Comparison of ENCODE assay signal across 2 cellular contexts in the genomic region with DNA sequence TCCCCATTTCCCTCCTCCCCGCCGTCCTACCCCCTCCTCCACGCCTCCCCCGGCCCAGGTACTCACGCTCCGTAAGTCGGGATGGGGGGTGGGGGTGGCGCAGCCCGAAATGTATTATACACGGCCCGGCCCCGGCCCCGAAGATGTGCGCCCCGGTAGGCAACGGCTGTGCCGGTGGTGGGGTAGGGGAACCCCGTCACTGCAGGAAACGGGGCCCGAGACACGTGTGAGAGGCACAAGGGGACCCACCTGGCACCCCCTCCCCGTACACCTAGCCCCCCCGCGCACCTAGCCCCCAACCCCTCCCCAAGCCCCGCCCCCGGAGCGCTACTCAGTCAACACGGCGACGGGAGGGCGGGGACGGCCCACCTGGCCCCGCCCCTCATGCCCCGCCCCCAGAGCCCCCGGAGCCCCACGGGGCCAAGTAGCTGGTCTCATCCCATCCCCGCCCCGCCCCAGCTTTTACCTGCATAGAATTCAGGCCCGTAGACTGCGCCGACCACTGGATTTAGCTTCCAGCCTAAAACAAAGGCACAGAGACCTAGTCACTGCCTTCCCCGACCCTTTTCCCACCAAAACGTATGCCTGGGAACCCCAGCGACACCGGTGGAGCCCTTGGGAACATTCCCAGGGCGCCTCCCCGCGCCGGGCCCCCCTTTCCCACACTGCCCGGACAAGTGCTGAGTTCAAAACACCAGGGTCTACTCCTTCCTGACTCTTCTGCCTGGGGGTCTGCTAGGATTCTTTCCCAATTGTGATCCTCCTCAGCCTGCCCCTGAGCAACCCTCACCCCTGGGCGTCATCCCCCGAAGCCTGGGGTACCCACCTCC.
TF ChIP-seq lines count a peak whose summit lies in the region.

No MANE protein-coding gene starts in this region.

TF ChIP-seq in A549, 52 proteins besides CTCF, POLR2A, EP300 and RAD21:
- TF ChIP-seq HOXB13 (CRISPR knock-in tag; IDR thresholded peaks at IDR 0.05; ENCODE audit: low read depth) = no peak
- TF ChIP-seq TFCP2L1 (CRISPR knock-in tag; IDR thresholded peaks at IDR 0.05) = no peak
- no peak for TF ChIP-seq EHF (CRISPR knock-in tag; IDR thresholded peaks at IDR 0.05)
- no peak for TF ChIP-seq MAFK (IDR thresholded peaks at IDR 0.05; ENCODE audit: partially characterized antibody)
- TF ChIP-seq, protein P1, sequence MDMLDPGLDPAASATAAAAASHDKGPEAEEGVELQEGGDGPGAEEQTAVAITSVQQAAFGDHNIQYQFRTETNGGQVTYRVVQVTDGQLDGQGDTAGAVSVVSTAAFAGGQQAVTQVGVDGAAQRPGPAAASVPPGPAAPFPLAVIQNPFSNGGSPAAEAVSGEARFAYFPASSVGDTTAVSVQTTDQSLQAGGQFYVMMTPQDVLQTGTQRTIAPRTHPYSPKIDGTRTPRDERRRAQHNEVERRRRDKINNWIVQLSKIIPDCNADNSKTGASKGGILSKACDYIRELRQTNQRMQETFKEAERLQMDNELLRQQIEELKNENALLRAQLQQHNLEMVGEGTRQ (IDR thresholded peaks at IDR 0.05) = no peak
- TF ChIP-seq, protein P2, sequence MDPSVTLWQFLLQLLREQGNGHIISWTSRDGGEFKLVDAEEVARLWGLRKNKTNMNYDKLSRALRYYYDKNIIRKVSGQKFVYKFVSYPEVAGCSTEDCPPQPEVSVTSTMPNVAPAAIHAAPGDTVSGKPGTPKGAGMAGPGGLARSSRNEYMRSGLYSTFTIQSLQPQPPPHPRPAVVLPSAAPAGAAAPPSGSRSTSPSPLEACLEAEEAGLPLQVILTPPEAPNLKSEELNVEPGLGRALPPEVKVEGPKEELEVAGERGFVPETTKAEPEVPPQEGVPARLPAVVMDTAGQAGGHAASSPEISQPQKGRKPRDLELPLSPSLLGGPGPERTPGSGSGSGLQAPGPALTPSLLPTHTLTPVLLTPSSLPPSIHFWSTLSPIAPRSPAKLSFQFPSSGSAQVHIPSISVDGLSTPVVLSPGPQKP (IDR thresholded peaks at IDR 0.05; ENCODE audit: low read depth, low read length) = no peak
- TF ChIP-seq, protein P3, sequence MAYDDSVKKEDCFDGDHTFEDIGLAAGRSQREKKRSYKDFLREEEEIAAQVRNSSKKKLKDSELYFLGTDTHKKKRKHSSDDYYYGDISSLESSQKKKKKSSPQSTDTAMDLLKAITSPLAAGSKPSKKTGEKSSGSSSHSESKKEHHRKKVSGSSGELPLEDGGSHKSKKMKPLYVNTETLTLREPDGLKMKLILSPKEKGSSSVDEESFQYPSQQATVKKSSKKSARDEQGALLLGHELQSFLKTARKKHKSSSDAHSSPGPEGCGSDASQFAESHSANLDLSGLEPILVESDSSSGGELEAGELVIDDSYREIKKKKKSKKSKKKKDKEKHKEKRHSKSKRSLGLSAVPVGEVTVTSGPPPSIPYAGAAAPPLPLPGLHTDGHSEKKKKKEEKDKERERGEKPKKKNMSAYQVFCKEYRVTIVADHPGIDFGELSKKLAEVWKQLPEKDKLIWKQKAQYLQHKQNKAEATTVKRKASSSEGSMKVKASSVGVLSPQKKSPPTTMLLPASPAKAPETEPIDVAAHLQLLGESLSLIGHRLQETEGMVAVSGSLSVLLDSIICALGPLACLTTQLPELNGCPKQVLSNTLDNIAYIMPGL (CRISPR knock-in tag; IDR thresholded peaks at IDR 0.05; ENCODE audit: borderline replicate concordance) = no peak
- TF ChIP-seq ZNF302 (CRISPR knock-in tag; IDR thresholded peaks at IDR 0.05) = no peak
- no peak for TF ChIP-seq PHF8 (IDR thresholded peaks at IDR 0.05; ENCODE audit: borderline replicate concordance, low read depth)
- TF ChIP-seq NFE2L2 (conservative IDR thresholded peaks at IDR 0.05; ENCODE audit: low read length) = no peak
- no peak for TF ChIP-seq GATA3 (IDR thresholded peaks at IDR 0.05; ENCODE audit: borderline replicate concordance)
- TF ChIP-seq FOSL2 (IDR thresholded peaks at IDR 0.05) = no peak
- TF ChIP-seq FOSL2 (CRISPR knock-in tag; IDR thresholded peaks at IDR 0.05) = no peak
- TF ChIP-seq, protein P4, sequence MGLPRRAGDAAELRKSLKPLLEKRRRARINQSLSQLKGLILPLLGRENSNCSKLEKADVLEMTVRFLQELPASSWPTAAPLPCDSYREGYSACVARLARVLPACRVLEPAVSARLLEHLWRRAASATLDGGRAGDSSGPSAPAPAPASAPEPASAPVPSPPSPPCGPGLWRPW (IDR thresholded peaks at IDR 0.05) = no peak
- TF ChIP-seq, protein P5, sequence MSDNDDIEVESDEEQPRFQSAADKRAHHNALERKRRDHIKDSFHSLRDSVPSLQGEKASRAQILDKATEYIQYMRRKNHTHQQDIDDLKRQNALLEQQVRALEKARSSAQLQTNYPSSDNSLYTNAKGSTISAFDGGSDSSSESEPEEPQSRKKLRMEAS (IDR thresholded peaks at IDR 0.05) = no peak
- no peak for TF ChIP-seq ZC3H11A (IDR thresholded peaks at IDR 0.05)
- no peak for TF ChIP-seq CBX2 (IDR thresholded peaks at IDR 0.05; ENCODE audit: borderline replicate concordance, low read depth)
- TF ChIP-seq POLR2AphosphoS2 (conservative IDR thresholded peaks at IDR 0.05; ENCODE audit: low read length) = no peak

TF ChIP-seq in K562, 482 proteins besides CTCF, POLR2A, EP300 and RAD21:
- TF ChIP-seq ZNF551 (CRISPR knock-in tag; IDR thresholded peaks at IDR 0.05) (no peak), SMARCA4 (IDR thresholded peaks at IDR 0.05) (no peak), SMARCE1 (IDR thresholded peaks at IDR 0.05) (no peak), CBX2 (IDR thresholded peaks at IDR 0.05; ENCODE audit: insufficient read depth, low read length, poor library complexity, severe bottlenecking) (no peak), TRIM24 (IDR thresholded peaks at IDR 0.05) (no peak), CBX8 (IDR thresholded peaks at IDR 0.05; ENCODE audit: borderline replicate concordance, extremely low read depth, low read depth, low read length, poor library complexity, severe bottlenecking) (no peak), ZNF444 (CRISPR knock-in tag; IDR thresholded peaks at IDR 0.05) (no peak), CEBPB (tag; IDR thresholded peaks at IDR 0.05) (no peak), NR4A1 (CRISPR knock-in tag; IDR thresholded peaks at IDR 0.05) (no peak), NR4A1 (tag; IDR thresholded peaks at IDR 0.05) (no peak)
- TF ChIP-seq, protein P6, sequence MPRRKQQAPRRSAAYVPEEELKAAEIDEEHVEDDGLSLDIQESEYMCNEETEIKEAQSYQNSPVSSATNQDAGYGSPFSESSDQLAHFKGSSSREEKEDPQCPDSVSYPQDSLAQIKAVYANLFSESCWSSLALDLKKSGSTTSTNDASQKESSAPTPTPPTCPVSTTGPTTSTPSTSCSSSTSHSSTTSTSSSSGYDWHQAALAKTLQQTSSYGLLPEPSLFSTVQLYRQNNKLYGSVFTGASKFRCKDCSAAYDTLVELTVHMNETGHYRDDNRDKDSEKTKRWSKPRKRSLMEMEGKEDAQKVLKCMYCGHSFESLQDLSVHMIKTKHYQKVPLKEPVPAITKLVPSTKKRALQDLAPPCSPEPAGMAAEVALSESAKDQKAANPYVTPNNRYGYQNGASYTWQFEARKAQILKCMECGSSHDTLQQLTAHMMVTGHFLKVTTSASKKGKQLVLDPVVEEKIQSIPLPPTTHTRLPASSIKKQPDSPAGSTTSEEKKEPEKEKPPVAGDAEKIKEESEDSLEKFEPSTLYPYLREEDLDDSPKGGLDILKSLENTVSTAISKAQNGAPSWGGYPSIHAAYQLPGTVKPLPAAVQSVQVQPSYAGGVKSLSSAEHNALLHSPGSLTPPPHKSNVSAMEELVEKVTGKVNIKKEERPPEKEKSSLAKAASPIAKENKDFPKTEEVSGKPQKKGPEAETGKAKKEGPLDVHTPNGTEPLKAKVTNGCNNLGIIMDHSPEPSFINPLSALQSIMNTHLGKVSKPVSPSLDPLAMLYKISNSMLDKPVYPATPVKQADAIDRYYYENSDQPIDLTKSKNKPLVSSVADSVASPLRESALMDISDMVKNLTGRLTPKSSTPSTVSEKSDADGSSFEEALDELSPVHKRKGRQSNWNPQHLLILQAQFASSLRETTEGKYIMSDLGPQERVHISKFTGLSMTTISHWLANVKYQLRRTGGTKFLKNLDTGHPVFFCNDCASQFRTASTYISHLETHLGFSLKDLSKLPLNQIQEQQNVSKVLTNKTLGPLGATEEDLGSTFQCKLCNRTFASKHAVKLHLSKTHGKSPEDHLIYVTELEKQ (CRISPR knock-in tag; IDR thresholded peaks at IDR 0.05) = no peak
- TF ChIP-seq, protein P7, sequence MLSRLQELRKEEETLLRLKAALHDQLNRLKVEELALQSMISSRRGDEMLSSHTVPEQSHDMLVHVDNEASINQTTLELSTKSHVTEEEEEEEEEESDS (CRISPR knock-in tag; IDR thresholded peaks at IDR 0.05) = no peak
- TF ChIP-seq, protein P8, sequence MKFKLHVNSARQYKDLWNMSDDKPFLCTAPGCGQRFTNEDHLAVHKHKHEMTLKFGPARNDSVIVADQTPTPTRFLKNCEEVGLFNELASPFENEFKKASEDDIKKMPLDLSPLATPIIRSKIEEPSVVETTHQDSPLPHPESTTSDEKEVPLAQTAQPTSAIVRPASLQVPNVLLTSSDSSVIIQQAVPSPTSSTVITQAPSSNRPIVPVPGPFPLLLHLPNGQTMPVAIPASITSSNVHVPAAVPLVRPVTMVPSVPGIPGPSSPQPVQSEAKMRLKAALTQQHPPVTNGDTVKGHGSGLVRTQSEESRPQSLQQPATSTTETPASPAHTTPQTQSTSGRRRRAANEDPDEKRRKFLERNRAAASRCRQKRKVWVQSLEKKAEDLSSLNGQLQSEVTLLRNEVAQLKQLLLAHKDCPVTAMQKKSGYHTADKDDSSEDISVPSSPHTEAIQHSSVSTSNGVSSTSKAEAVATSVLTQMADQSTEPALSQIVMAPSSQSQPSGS (CRISPR knock-in tag; IDR thresholded peaks at IDR 0.05) = no peak
TF ChIP-seq in K562: peak in this region for 0.
